In the genomic region with DNA sequence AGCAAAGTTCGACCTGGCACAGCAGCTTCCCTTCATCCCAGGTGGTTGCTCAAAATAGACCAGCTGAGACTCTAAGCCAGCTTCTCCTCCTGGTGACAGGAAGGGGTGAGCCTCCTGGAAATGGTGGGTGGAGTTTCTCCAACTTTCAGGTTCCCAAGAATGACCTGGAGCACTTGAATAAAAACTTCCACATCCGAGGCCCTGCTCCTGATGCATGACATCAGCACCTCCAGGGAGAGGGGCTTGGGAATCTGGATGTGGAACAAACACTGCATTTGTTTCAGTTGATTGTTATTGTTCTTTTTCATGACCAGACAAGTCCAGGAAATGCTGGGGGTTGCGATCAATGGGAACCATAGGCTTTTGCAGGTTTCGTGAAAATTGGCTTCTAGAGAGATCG, we compare ENCODE assay signal across 20 cellular contexts. TPM values are rescaled to one million over a fixed set of nuclear protein-coding genes. Genes with fewer than 3 reads are reported as not detected.
DNase-seq lines count a peak whose midpoint lies in the region; ATAC-seq, FAIRE-seq and TF ChIP-seq lines count a peak whose summit lies in the region.
"Had no signal": no experiment of that assay in that cellular context is flagged by ENCODE, and none has a peak within 500 bp of the region (broad histone marks: within the 10 kb centered on the region; RNA-seq: fewer than 3 reads in every experiment).

No MANE protein-coding gene starts in this region.

- no peak for FAIRE-seq in pancreas (lab: Jason Lieb, UNC)
- FAIRE-seq: H54 had no signal

- CTCF ChIA-PET in Calu3 (lab: Charles Lee) = interaction anchor here (0.9 kb wide), 1 partner anchor 47 kb away, joined by 4 read pairs; no protein-coding TSS in a partner anchor

- DNase-seq in Calu3 (no peak), NCI-H345 (lab: John Stamatoyannopoulos, UW) (peak; percentile 76), pancreas (no peak), chondrocyte (ENCODE audit: low spot score) (no peak), C1 segment of cervical spinal cord (lab: John Stamatoyannopoulos, UW) (no peak)
- DNase-seq: activated CD4-positive, CD25-positive, alpha-beta regulatory T cell; activated CD8-positive, alpha-beta memory T cell treated with anti-CD3 and anti-CD28 coated beads, Interleukin-2, amount 10 ng/mL, durations not matched to agents 7 days and 5 days; activated gamma-delta T cell; aorta; dermis blood vessel endothelial cell; stimulated activated naive CD4-positive, alpha-beta T cell; T-helper 1 cell had no signal

- H3K27me3 Mint-ChIP-seq in Calu3 (ENCODE audit: unreplicated experiment) (no peaks in the 10 kb centered on the region), chondrocyte (ENCODE audit: low read depth) (peaks cover 2% of the 10 kb centered on the region)

- H3K36me3 ChIP-seq in duodenal mucosa (ENCODE audit: control insufficient read depth in 1 of 2, insufficient read depth in 2 of 2, low read length in 2 of 2) = peaks cover 2 to 8% of the 10 kb centered on the region in 2 donors
- H3K36me3 ChIP-seq in pancreas = no peaks in the 10 kb centered on the region
- H3K36me3 ChIP-seq: vagina had no signal

- H3K4me3 ChIP-seq in duodenal mucosa (ENCODE audit: low read depth in 1 of 2, low read length in 2 of 2) = peak overlapping the region in 1 of 2 donors; percentile 22
- no peak overlapping the region for H3K4me3 ChIP-seq in pancreas
- H3K4me3 ChIP-seq: vagina had no signal

- H3K36me3 Mint-ChIP-seq in Calu3 (ENCODE audit: insufficient read depth, unreplicated experiment) (peaks cover 3% of the 10 kb centered on the region), chondrocyte (ENCODE audit: low read depth) (no peaks in the 10 kb centered on the region)
- H3K36me3 Mint-ChIP-seq: activated CD8-positive, alpha-beta memory T cell treated with anti-CD3 and anti-CD28 coated beads, Interleukin-2, amount 10 ng/mL, durations not matched to agents 7 days and 5 days had no signal

- 64 to 73% methylated on average over 5 of the region's 5 CpGs for WGBS in pancreas, 2 donors

- no peak for TF ChIP-seq CTCF in Calu3 (IDR thresholded peaks at IDR 0.05; ENCODE audit: unreplicated experiment)
- no peak for TF ChIP-seq CTCF in pancreas (IDR thresholded peaks at IDR 0.05)
- TF ChIP-seq CTCF in chondrocyte (IDR thresholded peaks at IDR 0.05) = no peak

- H3K27ac Mint-ChIP-seq in Calu3 (ENCODE audit: unreplicated experiment) (no peak overlapping the region), chondrocyte (ENCODE audit: unreplicated experiment) (no peak overlapping the region)
- H3K27ac Mint-ChIP-seq: activated CD8-positive, alpha-beta memory T cell treated with anti-CD3 and anti-CD28 coated beads, Interleukin-2, amount 10 ng/mL, durations not matched to agents 7 days and 5 days had no signal

- H3K4me3 Mint-ChIP-seq in Calu3 (ENCODE audit: low read depth, unreplicated experiment) (peak overlapping the region; percentile 41), chondrocyte (ENCODE audit: unreplicated experiment) (no peak overlapping the region)
- H3K4me3 Mint-ChIP-seq: activated CD8-positive, alpha-beta memory T cell treated with anti-CD3 and anti-CD28 coated beads, Interleukin-2, amount 10 ng/mL, durations not matched to agents 7 days and 5 days had no signal

- H3K4me1 Mint-ChIP-seq in Calu3 (ENCODE audit: low read depth, unreplicated experiment) = peaks cover 49% of the 10 kb centered on the region
- H3K4me1 Mint-ChIP-seq in chondrocyte (ENCODE audit: low read depth) = no peaks in the 10 kb centered on the region

- no TSS peak for BruUV-seq in Calu3 (replicated peaks; lab: Mats Ljungman, UMichigan)

- no peaks in the 10 kb centered on the region for H3K27me3 ChIP-seq in duodenal mucosa (ENCODE audit: control insufficient read depth in 1 of 2, insufficient read depth in 2 of 2, low read length in 2 of 2)
- no peaks in the 10 kb centered on the region for H3K27me3 ChIP-seq in pancreas
- H3K27me3 ChIP-seq: vagina had no signal

- peak overlapping the region; percentile 79 for H3K27ac ChIP-seq in duodenal mucosa (ENCODE audit: low read depth, low read length)
- H3K27ac ChIP-seq in pancreas = peak overlapping the region in 3 of 4 donors; percentile 73 to 83 (median 82)
- H3K27ac ChIP-seq: vagina had no signal

- H3K9me3 Mint-ChIP-seq in Calu3 (ENCODE audit: low read depth, unreplicated experiment) (no peaks in the 10 kb centered on the region), chondrocyte (ENCODE audit: low read depth) (peaks cover 8% of the 10 kb centered on the region)

- intact Hi-C loops in Calu3 (cut with micrococcal nuclease; ENCODE audit: unreplicated experiment) (no loop called here), pancreas (cut with DNase I) (no loop called here)

- H3K4me1 ChIP-seq in duodenal mucosa (ENCODE audit: control insufficient read depth in 1 of 2, insufficient read depth in 2 of 2, low read length in 2 of 2) (peaks cover 40 to 60% of the 10 kb centered on the region in 2 donors), pancreas (peaks cover 34 to 48% (median 47%) of the 10 kb centered on the region in 3 donors)

- H3K9me3 ChIP-seq in duodenal mucosa (ENCODE audit: control insufficient read depth in 1 of 2, low read length in 2 of 2) (no peaks in the 10 kb centered on the region), pancreas (no peaks in the 10 kb centered on the region)
- H3K9me3 ChIP-seq: vagina had no signal

- peak in 1 of 4 donors; percentile 0 for ATAC-seq in pancreas
- no peak for ATAC-seq in GM19455 (IDR thresholded peaks at IDR 0.05; ENCODE audit: unreplicated experiment)
- no peak for ATAC-seq in GM19397 (IDR thresholded peaks at IDR 0.05; ENCODE audit: unreplicated experiment)
- ATAC-seq: activated CD8-positive, alpha-beta memory T cell treated with anti-CD3 and anti-CD28 coated beads, Interleukin-2, amount 10 ng/mL, durations not matched to agents 7 days and 5 days had no signal

- peak overlapping the region in 1 of 2 donors; percentile 50 for H3K9ac ChIP-seq in duodenal mucosa (ENCODE audit: low read depth in 1 of 2, low read length in 2 of 2)

RNA-seq across cellular contexts. Expression of gene ST14, which starts 19.4 kb away (rescaled TPM):
- total RNA-seq in Calu3 (2022) (153 and 174 TPM in 2 replicates), pancreas (100 to 1,000 TPM in 1 of 6 donors, 10 to 100 TPM in 5; 37.5 to 101 (median 48.5) TPM), chondrocyte (0.10 TPM in 2 of 3 replicates, not detected in the other)
- 10 to 100 TPM; 43.8 to 57.9 TPM for polyA plus RNA-seq in pancreas
- total RNA-seq: activated CD8-positive, alpha-beta memory T cell treated with anti-CD3 and anti-CD28 coated beads, Interleukin-2, amount 10 ng/mL, durations not matched to agents 7 days and 5 days; Daoy; IMR-90 had no signal
- polyA plus RNA-seq: fibroblast of lung, IMR-90 had no signal

Comparison
In these comparisons a context has a peak if more than half of its experiments do, and no peak if none do; other contexts are left out.
1. RNA of gene ST14, which starts 19.4 kb away (total RNA-seq): 153 to 174 TPM in Calu3 and 37.5 to 101 TPM in pancreas; 0.10 TPM in chondrocyte; every median in the first group is over 10 times any median in the second.